Comparison of ENCODE assay signal across 20 cellular contexts in genomic region chr1:167878372-167879160, GRCh38. TPM values are rescaled to one million over a fixed set of nuclear protein-coding genes. Genes with fewer than 3 reads are reported as not detected.
"Had no signal": no experiment of that assay in that cellular context is flagged by ENCODE, and none has a peak within 500 bp of the region (broad histone marks: within the 10 kb centered on the region; RNA-seq: fewer than 3 reads in every experiment).

No MANE protein-coding gene starts in this region.

- H3K27me3 ChIP-seq: neural progenitor cell, ovary, testis had no signal

- H3K4me1 Mint-ChIP-seq: activated B cell treated with CpG ODN at 0.5 μM for 24 hours; activated CD4-positive, alpha-beta T cell treated with anti-CD3 and anti-CD28 coated beads, Interleukin-2, amount 10 ng/mL, durations not matched to agents 24 days and 14 days; activated naive CD8-positive, alpha-beta T cell treated with anti-CD3 and anti-CD28 coated beads, Interleukin-2, amount 10 ng/mL, durations not matched to agents 7 days and 5 days; brain; naive B cell; neural progenitor cell; T-helper 17 cell had no signal

- H3K9me3 Mint-ChIP-seq: activated B cell treated with CpG ODN at 0.5 μM for 24 hours; activated CD4-positive, alpha-beta T cell treated with anti-CD3 and anti-CD28 coated beads, Interleukin-2, amount 10 ng/mL, durations not matched to agents 24 days and 14 days; activated naive CD8-positive, alpha-beta T cell treated with anti-CD3 and anti-CD28 coated beads, Interleukin-2, amount 10 ng/mL, durations not matched to agents 7 days and 5 days; brain; dendritic cell treated with granulocyte-macrophage colony-stimulating factor and Interleukin-4, amounts not matched to agents 40 ng/mL and 50 ng/mL, for 4 days; naive B cell; neural progenitor cell; stimulated activated naive CD8-positive, alpha-beta T cell treated with anti-CD3 and anti-CD28 coated beads, Interleukin-15, Interleukin-2, amounts not matched to agents 100 ng/mL and 50 ng/mL, for 24 hours had no signal

- DNase-seq: activated B cell treated with CpG ODN at 0.5 μM for 24 hours; activated CD4-positive, alpha-beta T cell treated with anti-CD3 and anti-CD28 coated beads, Interleukin-2, amount 10 ng/mL, durations not matched to agents 24 days and 14 days; activated naive CD4-positive, alpha-beta T cell; activated naive CD8-positive, alpha-beta T cell treated with anti-CD3 and anti-CD28 coated beads, Interleukin-2, amount 10 ng/mL, durations not matched to agents 7 days and 5 days; effector memory CD4-positive, alpha-beta T cell; foreskin melanocyte; naive B cell; ovary; T-helper 17 cell; testis had no signal

- FAIRE-seq: TTC549 had no signal

- H3K4me3 ChIP-seq: neural progenitor cell, ovary, testis had no signal

- H3K27ac Mint-ChIP-seq: activated B cell treated with CpG ODN at 0.5 μM for 24 hours; activated CD4-positive, alpha-beta T cell treated with anti-CD3 and anti-CD28 coated beads, Interleukin-2, amount 10 ng/mL, durations not matched to agents 24 days and 14 days; activated naive CD8-positive, alpha-beta T cell treated with anti-CD3 and anti-CD28 coated beads, Interleukin-2, amount 10 ng/mL, durations not matched to agents 7 days and 5 days; activated T-helper 1 cell treated with anti-CD3 and anti-CD28 coated beads, Interleukin-12 subunit alpha, Interleukin-12 subunit beta, Interleukin-2, Interleukin-4 antibody, amounts not matched to agents 30 ng/mL and 10 ng/mL and 1 ng/mL, durations not matched to agents 14 hours and 24 hours and 36 hours; brain; dendritic cell treated with granulocyte-macrophage colony-stimulating factor and Interleukin-4, amounts not matched to agents 40 ng/mL and 50 ng/mL, for 4 days; naive B cell; neural progenitor cell; stimulated activated naive CD8-positive, alpha-beta T cell treated with anti-CD3 and anti-CD28 coated beads, Interleukin-15, Interleukin-2, amounts not matched to agents 100 ng/mL and 50 ng/mL, for 24 hours; T-helper 17 cell had no signal

- ATAC-seq: sciatic nerve, T-helper 17 cell had no signal

- H3K27me3 Mint-ChIP-seq: activated B cell treated with CpG ODN at 0.5 μM for 24 hours; brain; dendritic cell treated with granulocyte-macrophage colony-stimulating factor and Interleukin-4, amounts not matched to agents 40 ng/mL and 50 ng/mL, for 4 days; naive B cell; stimulated activated naive CD8-positive, alpha-beta T cell treated with anti-CD3 and anti-CD28 coated beads, Interleukin-15, Interleukin-2, amounts not matched to agents 100 ng/mL and 50 ng/mL, for 24 hours had no signal

- H3K4me3 Mint-ChIP-seq: activated B cell treated with CpG ODN at 0.5 μM for 24 hours; activated CD4-positive, alpha-beta T cell treated with anti-CD3 and anti-CD28 coated beads, Interleukin-2, amount 10 ng/mL, durations not matched to agents 24 days and 14 days; activated naive CD8-positive, alpha-beta T cell treated with anti-CD3 and anti-CD28 coated beads, Interleukin-2, amount 10 ng/mL, durations not matched to agents 7 days and 5 days; activated T-helper 1 cell treated with anti-CD3 and anti-CD28 coated beads, Interleukin-12 subunit alpha, Interleukin-12 subunit beta, Interleukin-2, Interleukin-4 antibody, amounts not matched to agents 30 ng/mL and 10 ng/mL and 1 ng/mL, durations not matched to agents 14 hours and 24 hours and 36 hours; brain; dendritic cell treated with granulocyte-macrophage colony-stimulating factor and Interleukin-4, amounts not matched to agents 40 ng/mL and 50 ng/mL, for 4 days; naive B cell; neural progenitor cell; stimulated activated naive CD8-positive, alpha-beta T cell treated with anti-CD3 and anti-CD28 coated beads, Interleukin-15, Interleukin-2, amounts not matched to agents 100 ng/mL and 50 ng/mL, for 24 hours; T-helper 17 cell had no signal

- H3K36me3 Mint-ChIP-seq: activated naive CD8-positive, alpha-beta T cell treated with anti-CD3 and anti-CD28 coated beads, Interleukin-2, amount 10 ng/mL, durations not matched to agents 7 days and 5 days; brain; naive B cell; neural progenitor cell had no signal

- H3K36me3 ChIP-seq: neural progenitor cell, ovary had no signal

RNA-seq across cellular contexts. Expression of gene ADCY10, which starts 35.4 kb away (rescaled TPM):
- total RNA-seq: activated T-helper 1 cell treated with anti-CD3 and anti-CD28 coated beads, Interleukin-12 subunit alpha, Interleukin-12 subunit beta, Interleukin-2, Interleukin-4 antibody, amounts not matched to agents 30 ng/mL and 10 ng/mL and 1 ng/mL, durations not matched to agents 14 hours and 24 hours and 36 hours; lung microvascular endothelial cell; mononuclear cell; pulmonary artery endothelial cell had no signal
